In genomic region chr5:146016764-146017484, GRCh38 we compare ENCODE assay signal across 28 cellular contexts.
DNase-seq lines count a peak whose midpoint lies in the region; ATAC-seq, FAIRE-seq and TF ChIP-seq lines count a peak whose summit lies in the region.
"Had no signal": no experiment of that assay in that cellular context is flagged by ENCODE, and none has a peak within 500 bp of the region (broad histone marks: within the 10 kb centered on the region; RNA-seq: fewer than 3 reads in every experiment).

No MANE protein-coding gene starts in this region.

- H3K27ac ChIP-seq in HepG2 (ENCODE audit: extremely low read length, insufficient read depth, low read length) (no peak overlapping the region), right lobe of liver (no peak overlapping the region), mesendoderm (ENCODE audit: low read depth, low read length) (no peak overlapping the region)
- H3K27ac ChIP-seq: coronary artery, lower lobe of right lung, sigmoid colon, thoracic aorta had no signal

- H3K36me3 ChIP-seq in HepG2 (replicated peaks in 1 of 2; ENCODE audit: control insufficient read depth in 1 of 2, insufficient read depth in 2 of 2, low read length in 2 of 2) (peaks cover 4 to 13% of the 10 kb centered on the region in 2 experiments; a peak in 4 of 5 replicates), right lobe of liver (peaks cover 0 to 8% (median 0%) of the 10 kb centered on the region in 4 donors), mesendoderm (ENCODE audit: control insufficient read depth, insufficient read depth, low read length) (no peaks in the 10 kb centered on the region)
- H3K36me3 ChIP-seq: breast epithelium, lower lobe of right lung, sigmoid colon had no signal

- H4K8ac ChIP-seq in mesendoderm (ENCODE audit: low read depth, low read length), result no peak overlapping the region

- FAIRE-seq in HepG2 (lab: Jason Lieb, UNC), result no peak
- FAIRE-seq: A204.1, kidney had no signal

- no peak for TF ChIP-seq CTCF in HepG2 (CRISPR knock-in tag; IDR thresholded peaks at IDR 0.05)
- no peak for TF ChIP-seq CTCF in right lobe of liver (IDR thresholded peaks at IDR 0.05)
- no peak for TF ChIP-seq CTCF in cardiac fibroblast (IDR thresholded peaks at IDR 0.05; ENCODE audit: low read depth, low read length)
- TF ChIP-seq CTCF in lower leg skin (IDR thresholded peaks at IDR 0.05), result no peak
- no peak for TF ChIP-seq CTCF in foreskin fibroblast (IDR thresholded peaks at IDR 0.05; ENCODE audit: low read depth, low read length)

- peak overlapping the region; percentile 37 for H3K23ac ChIP-seq in mesendoderm (ENCODE audit: low read length)

- H2BK120ac ChIP-seq in mesendoderm (ENCODE audit: low read depth, low read length), result no peak overlapping the region

- H2AK5ac ChIP-seq in mesendoderm (ENCODE audit: low read length), result no peak overlapping the region

- ATAC-seq in HepG2 (no peak), right lobe of liver (no peak)
- ATAC-seq: activated CD4-positive, CD25-positive, alpha-beta regulatory T cell treated with anti-CD3 and anti-CD28 coated beads, Interleukin-2, amount 50 U/mL, for 24 hours; lower lobe of right lung; T-cell had no signal

- no peak overlapping the region for H3K4me3 ChIP-seq in HepG2 (replicated peaks in 1 of 3; ENCODE audit: insufficient read depth in 1 of 3, low read depth in 2 of 3, low read length in 3 of 3)
- no peak overlapping the region for H3K4me3 ChIP-seq in right lobe of liver
- no peak overlapping the region for H3K4me3 ChIP-seq in cardiac fibroblast (replicated peaks in 1 of 2; ENCODE audit: low read depth in 2 of 2, low read length in 2 of 2)
- H3K4me3 ChIP-seq in mesendoderm (ENCODE audit: low read length), result no peak overlapping the region
- H3K4me3 ChIP-seq in lower leg skin (ENCODE audit: low read depth, poor library complexity, severe bottlenecking), result no peak overlapping the region
- no peak overlapping the region for H3K4me3 ChIP-seq in foreskin fibroblast (ENCODE audit: low read depth in 1 of 2, low read length in 2 of 2)
- H3K4me3 ChIP-seq: breast epithelium, coronary artery, lower lobe of right lung, sigmoid colon, thoracic aorta had no signal

- no peaks in the 10 kb centered on the region for H3K27me3 ChIP-seq in HepG2 (ENCODE audit: control insufficient read depth in 1 of 2, insufficient read depth in 2 of 2, low read length in 2 of 2)
- H3K27me3 ChIP-seq in right lobe of liver, result no peaks in the 10 kb centered on the region
- H3K27me3 ChIP-seq in mesendoderm (ENCODE audit: insufficient read depth, low read length, poor library complexity), result no peaks in the 10 kb centered on the region
- H3K27me3 ChIP-seq: breast epithelium, sigmoid colon had no signal

- H3K9ac ChIP-seq in HepG2 (ENCODE audit: insufficient read depth, low read depth, low read length) (no peak overlapping the region), mesendoderm (ENCODE audit: low read length) (no peak overlapping the region)

- no peak overlapping the region for H3K4me2 ChIP-seq in HepG2 (ENCODE audit: low read depth, low read length)
- no peak overlapping the region for H3K4me2 ChIP-seq in mesendoderm (ENCODE audit: low read length)

- no peak overlapping the region for H2BK5ac ChIP-seq in mesendoderm (ENCODE audit: low read length)

- CTCF ChIA-PET in HepG2 (lab: Yijun Ruan, JAX; ENCODE audit: low intra/inter-chr PET ratio, low total read pairs), result no interaction called here

- H3K9me3 ChIP-seq in HepG2 (ENCODE audit: low read length) (no peaks in the 10 kb centered on the region), right lobe of liver (no peaks in the 10 kb centered on the region)
- H3K9me3 ChIP-seq: breast epithelium, lower lobe of right lung, sigmoid colon, thoracic aorta had no signal

- TF ChIP-seq POLR2A in HepG2 (IDR thresholded peaks at IDR 0.05; ENCODE audit: insufficient read depth in 1 of 2, low read depth in 2 of 2, low read length in 2 of 2), result no peak
- no peak for TF ChIP-seq POLR2A in right lobe of liver (IDR thresholded peaks at IDR 0.05)
- TF ChIP-seq POLR2A in lower leg skin (IDR thresholded peaks at IDR 0.05), result no peak

- H4K5ac ChIP-seq in mesendoderm (ENCODE audit: low read length), result no peak overlapping the region

- H3K4me1 ChIP-seq in HepG2 (ENCODE audit: insufficient read depth, low read length) (peaks cover 6% of the 10 kb centered on the region; the same call in 1 of the 2 replicates), right lobe of liver (no peaks in the 10 kb centered on the region), mesendoderm (ENCODE audit: control insufficient read depth, low read depth, low read length) (no peaks in the 10 kb centered on the region)
- H3K4me1 ChIP-seq: breast epithelium, lower lobe of right lung, sigmoid colon had no signal

- WGBS in HepG2 (ENCODE audit: low lambda C conversion rate), result 98% methylated on average over 4 of the region's 4 CpGs
- WGBS in right lobe of liver (ENCODE audit: insufficient coverage, low coverage, low lambda C conversion rate, missing lambda C conversion rate), result 60% methylated on average over 4 of the region's 4 CpGs
- WGBS in mesendoderm (ENCODE audit: extremely low coverage, insufficient coverage, low lambda C conversion rate), result no CpG with 5 or more reads among the region's 4 CpGs
- 62 to 68% methylated on average over 4 of the region's 4 CpGs for whole genome bisulfite sequencing in lower leg skin, 2 donors

- H3K4ac ChIP-seq in mesendoderm (ENCODE audit: low read depth, low read length), result no peak overlapping the region

- no peaks in the 10 kb centered on the region for H3K79me2 ChIP-seq in HepG2 (ENCODE audit: insufficient read depth, low read length)
- H3K79me2 ChIP-seq in mesendoderm (ENCODE audit: control insufficient read depth, insufficient read depth, low read length), result no peaks in the 10 kb centered on the region

- no peak for TF ChIP-seq RAD21 in HepG2 (CRISPR knock-in tag; IDR thresholded peaks at IDR 0.05)

- H3K79me1 ChIP-seq in mesendoderm (ENCODE audit: low read length), result no peaks in the 10 kb centered on the region

- no peak overlapping the region for H2BK15ac ChIP-seq in mesendoderm (replicated peaks; ENCODE audit: low read depth)

- in situ Hi-C loops in HepG2 (cut with HindIII; ENCODE audit: extremely low pct_ligation_motif_present, low pct_unique_long_range_greater_than_20kb), result no loop called here

- H2AFZ ChIP-seq in HepG2 (ENCODE audit: low read length), result no peak overlapping the region

- no peak overlapping the region for H3K18ac ChIP-seq in mesendoderm (ENCODE audit: low read length)

- no peak for DNase-seq in HepG2 (ENCODE audit: low spot score)
- DNase-seq in right lobe of liver, result no peak
- DNase-seq in cardiac fibroblast (ENCODE audit: low read depth in 2 of 2), result peak; percentile 10 to 60
- no peak for DNase-seq in mesendoderm
- DNase-seq in HuH-7.5 (ENCODE audit: low spot score), result no peak
- no peak for DNase-seq in lower leg skin (ENCODE audit: low spot score in 2 of 2)
- no peak for DNase-seq in foreskin fibroblast
- no peak for DNase-seq in NCI-H2081 treated with DMSO at 0.1 percent for 48 hours (lab: John Stamatoyannopoulos, UW)
- DNase-seq: activated CD4-positive, alpha-beta T cell treated with anti-CD3 and anti-CD28 coated beads, Interleukin-2, amount 50 U/mL, for 48 hours; activated CD8-positive, alpha-beta memory T cell treated with anti-CD3 and anti-CD28 coated beads, Interleukin-2, amount 50 U/mL, for 4 hours; AML-193; CD8-positive, alpha-beta memory T cell; DMS 273 treated with DMSO at 0.1 percent for 48 hours; glutamatergic neuron; H9; kidney; lower lobe of right lung; NCI-H1105; NCI-H2029 treated with DMSO at 0.1 percent for 48 hours; NCI-H748 treated with DMSO at 0.1 percent for 48 hours; sigmoid colon; stimulated activated naive CD4-positive, alpha-beta T cell treated with Interleukin-2 at 50 U/mL for 16 hours; T-cell had no signal

- H3K56ac ChIP-seq in mesendoderm (ENCODE audit: low read length), result no peak overlapping the region

- H4K20me1 ChIP-seq in HepG2 (ENCODE audit: insufficient read depth, low read length), result no peaks in the 10 kb centered on the region

- intact Hi-C loops in HepG2 (cut with micrococcal nuclease; ENCODE audit: unreplicated experiment) (no loop called here), right lobe of liver (cut with DNase I) (no loop called here), lower leg skin (cut with DNase I; ENCODE audit: low total_unique reads) (no loop called here)

- no TSS peak for BruUV-seq in HepG2 (replicated peaks; lab: Mats Ljungman, UMichigan)

- POLR2A ChIA-PET in HepG2 (lab: Yijun Ruan, JAX), result no interaction called here

- no peak for TF ChIP-seq EP300 in HepG2 (IDR thresholded peaks at IDR 0.05; ENCODE audit: low read depth in 2 of 2, low read length in 2 of 2)
- TF ChIP-seq EP300 in HepG2 (CRISPR knock-in tag; IDR thresholded peaks at IDR 0.05; ENCODE audit: borderline replicate concordance), result no peak

TF ChIP-seq in HepG2, 621 proteins besides CTCF, POLR2A, EP300 and RAD21:
- TF ChIP-seq HMGXB3 (CRISPR knock-in tag; IDR thresholded peaks at IDR 0.05; ENCODE audit: borderline replicate concordance) (no peak), HNRNPK (IDR thresholded peaks at IDR 0.05; ENCODE audit: low read depth, low read length, poor library complexity, severe bottlenecking) (peak; percentile 31)
TF ChIP-seq in HepG2: peak in this region for 1.

Comparison
In these comparisons a context has a peak if more than half of its experiments do, and no peak if none do; other contexts are left out.
1. DNase-seq: peak in cardiac fibroblast (2 of 2); none in HepG2 (single experiment), right lobe of liver (0 of 3), mesendoderm (single experiment), HuH-7.5 (single experiment), lower leg skin (0 of 2), foreskin fibroblast (0 of 2) and NCI-H2081 treated with DMSO at 0.1 percent for 48 hours (single experiment).